In genomic region chr5:139561655-139562451, GRCh38 we compare ENCODE assay signal across 1 cellular context.
A peak's percentile ranks its signal among the peaks of the same experiment; 100 is the strongest.
TF ChIP-seq lines count a peak whose summit lies in the region.

No MANE protein-coding gene starts in this region.

TF ChIP-seq in GM12878, 131 proteins besides CTCF, POLR2A, EP300 and RAD21 (continued from another document and continues in another):
- TF ChIP-seq PBX3 (IDR thresholded peaks at IDR 0.05; ENCODE audit: insufficient replicate concordance, low read depth, low read length) (no peak), BRCA1 (IDR thresholded peaks at IDR 0.05; ENCODE audit: low read depth, low read length) (no peak), HDGF (IDR thresholded peaks at IDR 0.05) (no peak), MAX (IDR thresholded peaks at IDR 0.05; ENCODE audit: low read depth, low read length) (no peak), CHD1 (IDR thresholded peaks at IDR 0.05; ENCODE audit: low read depth, low read length) (no peak), ZNF24 (IDR thresholded peaks at IDR 0.05) (no peak), BCL11A (IDR thresholded peaks at IDR 0.05; ENCODE audit: low read depth, low read length) (no peak), CREM (IDR thresholded peaks at IDR 0.05; ENCODE audit: low read depth) (no peak), CEBPZ (IDR thresholded peaks at IDR 0.05; ENCODE audit: low read depth, low read length) (no peak), E2F4 (IDR thresholded peaks at IDR 0.05; ENCODE audit: low read depth, low read length) (no peak), IRF3 (IDR thresholded peaks at IDR 0.05) (no peak), CUX1 (IDR thresholded peaks at IDR 0.05; ENCODE audit: insufficient replicate concordance, low read depth, low read length) (no peak), TAF1 (IDR thresholded peaks at IDR 0.05; ENCODE audit: borderline replicate concordance, low read depth, low read length) (peak; percentile 32; the same call in 1 of the 2 replicates), RELB (IDR thresholded peaks at IDR 0.05; ENCODE audit: low read depth) (no peak), TARDBP (IDR thresholded peaks at IDR 0.05; ENCODE audit: borderline replicate concordance) (no peak), ATF2 (IDR thresholded peaks at IDR 0.05; ENCODE audit: low read length) (no peak), STAT3 (IDR thresholded peaks at IDR 0.05; ENCODE audit: low read depth, low read length) (no peak), RCOR1 (conservative IDR thresholded peaks at IDR 0.05; ENCODE audit: low read depth, low read length) (no peak), FOXK2 (IDR thresholded peaks at IDR 0.05) (no peak), SPI1 (IDR thresholded peaks at IDR 0.05; ENCODE audit: borderline replicate concordance, insufficient read depth, low read depth, low read length) (no peak), JUNB (IDR thresholded peaks at IDR 0.05) (no peak), NR2F1 (conservative IDR thresholded peaks at IDR 0.05) (peak; percentile 72), TCF3 (IDR thresholded peaks at IDR 0.05; ENCODE audit: borderline replicate concordance, insufficient read depth, low read depth, low read length) (no peak), ATF7 (IDR thresholded peaks at IDR 0.05; ENCODE audit: low read depth) (no peak), E4F1 (IDR thresholded peaks at IDR 0.05; ENCODE audit: borderline replicate concordance, partially characterized antibody) (no peak), EED (IDR thresholded peaks at IDR 0.05; ENCODE audit: low read depth) (no peak), NFIC (IDR thresholded peaks at IDR 0.05; ENCODE audit: low read depth, low read length) (no peak), SMAD5 (IDR thresholded peaks at IDR 0.05; ENCODE audit: low read depth) (0 out of 2 replicates have a peak, but pooled peaks have one; percentile 17), ZBTB11 (CRISPR knock-in tag; IDR thresholded peaks at IDR 0.05) (no peak), FOS (IDR thresholded peaks at IDR 0.05; ENCODE audit: borderline replicate concordance, extremely low read depth, insufficient read length) (no peak)
